ENCODE assay signal across 8 cellular contexts in genomic region chr6:43368517-43369160, GRCh38. TPM values are rescaled to one million over a fixed set of nuclear protein-coding genes. Genes with fewer than 3 reads are reported as not detected.
A peak's percentile ranks its signal among the peaks of the same experiment; 100 is the strongest.
DNase-seq lines count a peak whose midpoint lies in the region; ATAC-seq and TF ChIP-seq lines count a peak whose summit lies in the region.

No MANE protein-coding gene starts in this region.

- peak overlapping the region; percentile 77 for H3K27ac ChIP-seq in colonic mucosa

- ATAC-seq in HG03025 (IDR thresholded peaks at IDR 0.05; ENCODE audit: low FRiP score, unreplicated experiment) = peak; percentile 6
- ATAC-seq in SK-N-SH treated with all-trans-retinoic acid at 6 μM for 48 hours = peak; percentile 56
- peak; percentile 29 for ATAC-seq in left colon
- ATAC-seq in HG03135 (IDR thresholded peaks at IDR 0.05; ENCODE audit: unreplicated experiment) = no peak

- DNase-seq in activated CD4-positive, alpha-beta T cell treated with anti-CD3 and anti-CD28 coated beads for 48 hours = peak; percentile 26
- no peak for DNase-seq in activated CD4-positive, alpha-beta T cell treated with anti-CD3 and anti-CD28 coated beads, Interleukin-2, amount 50 U/mL, for 4 hours
- peak; percentile 49 for DNase-seq in colonic mucosa
- peak; percentile 36 to 54 for DNase-seq in left colon
- peak; percentile 39 for DNase-seq in stimulated activated CD8-positive, alpha-beta memory T cell treated with anti-CD3 and anti-CD28 coated beads, Interleukin-4, amount 100 ng/mL, for 48 hours

- TF ChIP-seq CTCF in colonic mucosa (IDR thresholded peaks at IDR 0.05) = no peak

- H3K4me1 ChIP-seq in colonic mucosa = peaks cover 6% of the 10 kb centered on the region

- peaks cover 3% of the 10 kb centered on the region for H3K36me3 ChIP-seq in colonic mucosa

- no peaks in the 10 kb centered on the region for H3K27me3 ChIP-seq in colonic mucosa

- intact Hi-C loops in colonic mucosa (cut with DNase I) (no loop called here), left colon (cut with DNase I, micrococcal nuclease) (no loop called here)

- no peaks in the 10 kb centered on the region for H3K9me3 ChIP-seq in colonic mucosa

- H3K4me3 ChIP-seq in colonic mucosa = peak overlapping the region; percentile 72

- peak overlapping the region; percentile 82 to 88 for H3K9ac ChIP-seq in colonic mucosa (ENCODE audit: low read depth in 2 of 2, low read length in 2 of 2)

TF ChIP-seq in SK-N-SH treated with all-trans-retinoic acid at 6 μM for 48 hours, 23 proteins besides CTCF, POLR2A, EP300 and RAD21:
- TF ChIP-seq GLIS3 (CRISPR knock-in tag; IDR thresholded peaks at IDR 0.05) = no peak
- no peak for TF ChIP-seq ZFP30 (CRISPR knock-in tag; IDR thresholded peaks at IDR 0.05)

RNA-seq across cellular contexts. Expression of gene ZNF318, which starts 0.8 kb away (rescaled TPM):
- total RNA-seq in colonic mucosa = 10 to 100 TPM; 12.3 TPM
- total RNA-seq in left colon = 10 to 100 TPM; 12.3 to 13.2 TPM

RNA-seq across cellular contexts. Expression of gene ABCC10, which starts 58.7 kb away (rescaled TPM):
- total RNA-seq in colonic mucosa = 10 to 100 TPM; 22.9 to 33.9 TPM
- total RNA-seq in left colon = 10 to 100 TPM; 32.1 to 34.6 TPM

Comparison
In these comparisons a context has a peak if more than half of its experiments do, and no peak if none do; other contexts are left out.
1. DNase-seq: peak in activated CD4-positive, alpha-beta T cell treated with anti-CD3 and anti-CD28 coated beads for 48 hours (single experiment), colonic mucosa (single experiment), left colon (2 of 2) and stimulated activated CD8-positive, alpha-beta memory T cell treated with anti-CD3 and anti-CD28 coated beads, Interleukin-4, amount 100 ng/mL, for 48 hours (single experiment); none in activated CD4-positive, alpha-beta T cell treated with anti-CD3 and anti-CD28 coated beads, Interleukin-2, amount 50 U/mL, for 4 hours (0 of 2).